ENCODE assay signal across 10 cellular contexts in the genomic region with DNA sequence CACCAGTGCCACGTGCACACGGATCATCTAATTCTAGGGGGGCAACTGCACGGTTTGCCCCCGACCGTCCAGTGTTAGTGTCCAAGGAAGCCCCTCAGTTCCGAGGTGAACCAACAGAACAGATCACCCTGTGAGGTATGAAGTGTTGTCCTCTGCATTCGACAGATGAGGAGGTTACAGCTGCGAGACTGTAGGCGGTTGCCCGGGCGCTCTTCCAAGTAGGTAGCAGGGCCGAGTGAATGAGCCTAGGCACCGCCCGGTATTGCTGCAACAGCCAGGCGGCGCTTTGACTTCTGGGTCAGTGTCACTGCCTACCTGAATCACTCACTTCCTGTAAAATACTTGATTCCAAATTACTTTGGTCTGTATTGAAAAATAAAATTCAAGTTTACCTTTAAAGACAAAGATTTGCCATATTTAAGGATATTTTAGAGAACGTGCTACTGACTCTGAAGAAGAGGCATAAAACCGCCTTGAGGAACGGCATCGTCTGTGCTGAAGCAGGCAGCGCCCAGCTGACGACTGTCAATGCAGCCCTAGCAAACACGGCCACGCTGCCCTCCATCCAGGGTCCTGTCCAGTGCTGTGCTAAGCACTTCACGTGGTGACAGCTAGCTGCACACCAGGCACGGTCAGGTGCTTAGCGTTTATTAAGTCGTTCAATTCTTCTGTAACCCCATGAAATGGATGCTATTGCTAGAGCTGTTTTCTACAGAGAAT. TPM values are rescaled to one million over a fixed set of nuclear protein-coding genes. Genes with fewer than 3 reads are reported as not detected.
A peak's percentile ranks its signal among the peaks of the same experiment; 100 is the strongest.
DNase-seq lines count a peak whose midpoint lies in the region; ATAC-seq, FAIRE-seq and TF ChIP-seq lines count a peak whose summit lies in the region.
"Had no signal": no experiment of that assay in that cellular context is flagged by ENCODE, and none has a peak within 500 bp of the region (broad histone marks: within the 10 kb centered on the region; RNA-seq: fewer than 3 reads in every experiment).

No MANE protein-coding gene starts in this region.

- H3K36me3 ChIP-seq in HCT116 (ENCODE audit: control insufficient read depth in 1 of 2, insufficient read depth in 2 of 2, low read length in 2 of 2) (no peaks in the 10 kb centered on the region), PC-3 (ENCODE audit: low read depth, low read length) (no peaks in the 10 kb centered on the region), bronchial epithelial cell (ENCODE audit: control insufficient read depth, insufficient read depth, low read length) (no peaks in the 10 kb centered on the region), sigmoid colon (no peaks in the 10 kb centered on the region)

- peak; percentile 28 for FAIRE-seq in bronchial epithelial cell (lab: Jason Lieb, UNC)
- FAIRE-seq: GM18507 had no signal

- H3K79me2 ChIP-seq in HCT116 (ENCODE audit: insufficient read depth, low read length) (no peaks in the 10 kb centered on the region), PC-3 (ENCODE audit: low read length) (no peaks in the 10 kb centered on the region)

- BruUV-seq in HCT116 (replicated peaks; lab: Mats Ljungman, UMichigan) (no TSS peak), PC-3 (replicated peaks; lab: Mats Ljungman, UMichigan) (no TSS peak)

- peak overlapping the region; percentile 71 for H2AFZ ChIP-seq in HCT116 (ENCODE audit: low read depth, low read length, poor library complexity, severe bottlenecking)
- no peak overlapping the region for H2AFZ ChIP-seq in PC-3 (ENCODE audit: low read length)

- peak in 2 of 3 experiments; percentile 29 to 43; a peak in 3 of 6 replicates for TF ChIP-seq CTCF in HCT116 (IDR thresholded peaks at IDR 0.05 in 2 of 3, conservative IDR thresholded peaks at IDR 0.05 in 1 of 3; ENCODE audit: borderline replicate concordance in 1 of 3, insufficient read depth in 1 of 3, low read depth in 2 of 3, low read length in 2 of 3)
- TF ChIP-seq CTCF in PC-3 (conservative IDR thresholded peaks at IDR 0.05; ENCODE audit: low read depth, low read length) = no peak; the same call in 1 of the 2 replicates
- TF ChIP-seq CTCF in bronchial epithelial cell (IDR thresholded peaks at IDR 0.05; ENCODE audit: insufficient read depth, low read length, severe bottlenecking) = peak; percentile 37
- no peak for TF ChIP-seq CTCF in sigmoid colon (IDR thresholded peaks at IDR 0.05)

- H3K4me2 ChIP-seq in HCT116 (ENCODE audit: low read length) = peak overlapping the region; percentile 72
- H3K4me2 ChIP-seq in PC-3 (ENCODE audit: low read length) = peak overlapping the region; percentile 36; the same call in 1 of the 2 replicates

- H3K27me3 ChIP-seq in HCT116 (ENCODE audit: insufficient read depth, low read length) (no peaks in the 10 kb centered on the region), PC-3 (ENCODE audit: low read length) (no peaks in the 10 kb centered on the region), bronchial epithelial cell (ENCODE audit: control insufficient read depth, insufficient read depth, low read length) (no peaks in the 10 kb centered on the region), sigmoid colon (no peaks in the 10 kb centered on the region)

- no peak for TF ChIP-seq EP300 in sigmoid colon (IDR thresholded peaks at IDR 0.05)

- intact Hi-C loops in HCT116 (cut with micrococcal nuclease) (loop anchor here (2.0 kb wide), 1 partner anchor 75 kb away; no protein-coding TSS in a partner anchor), PC-3 (cut with micrococcal nuclease) (loop anchor here (5.0 kb wide), 1 partner anchor 71 kb away; no protein-coding TSS in a partner anchor), sigmoid colon (cut with DNase I) (no loop called here)

- TF ChIP-seq RAD21 in HCT116 (IDR thresholded peaks at IDR 0.05; ENCODE audit: low read depth) = no peak

- peak; percentile 53 for DNase-seq in HCT116 (ENCODE audit: low read depth, low spot score)
- DNase-seq in PC-3 = peak; percentile 84
- peak; percentile 76 for DNase-seq in bronchial epithelial cell (ENCODE audit: low read depth)
- DNase-seq in D341Med (ENCODE audit: low spot score) = no peak
- DNase-seq in sigmoid colon = no peak
- no peak for DNase-seq in occipital lobe (lab: John Stamatoyannopoulos, UW)

- 24 to 76% methylated on average over 28 of the region's 28 CpGs for WGBS in sigmoid colon, 2 donors

- ATAC-seq in HCT116 = peak; percentile 97
- ATAC-seq in PC-3 = peak; percentile 91
- ATAC-seq in GM18517 (IDR thresholded peaks at IDR 0.05; ENCODE audit: unreplicated experiment) = no peak

- H3K27ac ChIP-seq in HCT116 (ENCODE audit: low read depth, low read length) (peak overlapping the region; percentile 5; the same call in 1 of the 2 replicates), PC-3 (ENCODE audit: low read length) (no peak overlapping the region), skin epidermis (peak overlapping the region in 11 of 21 experiments; percentile 10 to 78 (median 55)), sigmoid colon (no peak overlapping the region)

- H3K9me3 ChIP-seq in HCT116 (ENCODE audit: control insufficient read depth in 1 of 2, insufficient read depth in 1 of 2, low read depth in 1 of 2, low read length in 2 of 2) = no peaks in the 10 kb centered on the region
- no peaks in the 10 kb centered on the region for H3K9me3 ChIP-seq in PC-3 (ENCODE audit: low read length)
- H3K9me3 ChIP-seq in sigmoid colon = no peaks in the 10 kb centered on the region

- POLR2A ChIA-PET in HCT116 (lab: Charles Lee) = no interaction called here
- POLR2A ChIA-PET in PC-3 (lab: Charles Lee; ENCODE audit: unreplicated experiment) = no interaction called here

- H3K9me2 ChIP-seq in HCT116 (ENCODE audit: insufficient read depth) (no peaks in the 10 kb centered on the region), PC-3 (replicated peaks; ENCODE audit: low read length) (no peaks in the 10 kb centered on the region)

- no peaks in the 10 kb centered on the region for H4K20me1 ChIP-seq in HCT116 (ENCODE audit: insufficient read depth)
- H4K20me1 ChIP-seq in PC-3 (ENCODE audit: low read length) = no peaks in the 10 kb centered on the region

- TF ChIP-seq POLR2A in HCT116 (IDR thresholded peaks at IDR 0.05; ENCODE audit: borderline replicate concordance, extremely low read depth, insufficient read depth, insufficient read length) (no peak), sigmoid colon (IDR thresholded peaks at IDR 0.05) (no peak)

- no peaks in the 10 kb centered on the region for H3F3A ChIP-seq in PC-3 (ENCODE audit: low read length, unreplicated experiment)

- RAD21 ChIA-PET in HCT116 (lab: Charles Lee; ENCODE audit: low non-redundant PET in 1 of 2, low total read pairs in 2 of 2, uncharacterized antibody in 2 of 2, unreplicated experiment in 2 of 2) = no interaction called here

- H3K4me3 ChIP-seq in HCT116 (replicated peaks in 1 of 2; ENCODE audit: low read depth in 1 of 2, low read length in 2 of 2) (peak overlapping the region; percentile 4 to 47), PC-3 (ENCODE audit: low read length) (no peak overlapping the region), bronchial epithelial cell (ENCODE audit: low read depth, low read length) (no peak overlapping the region), skin epidermis (no peak overlapping the region), sigmoid colon (no peak overlapping the region)

- peaks cover 10 to 21% of the 10 kb centered on the region in 2 experiments for H3K4me1 ChIP-seq in HCT116 (ENCODE audit: control insufficient read depth in 1 of 2, insufficient read depth in 2 of 2, low read length in 2 of 2)
- H3K4me1 ChIP-seq in PC-3 (ENCODE audit: insufficient read depth, low read length) = peaks cover 15% of the 10 kb centered on the region
- no peaks in the 10 kb centered on the region for H3K4me1 ChIP-seq in sigmoid colon

- CTCF ChIA-PET in HCT116 (lab: Charles Lee) (interaction anchor here (1.0 kb wide), 1 partner anchor 11 kb away, joined by 3 read pairs; no protein-coding TSS in a partner anchor), PC-3 (lab: Charles Lee) (no interaction called here)

- peak overlapping the region; percentile 16 for H3K9ac ChIP-seq in HCT116 (ENCODE audit: low read length)
- H3K9ac ChIP-seq in PC-3 (ENCODE audit: low read length) = no peak overlapping the region

TF ChIP-seq in HCT116, 20 proteins besides CTCF, POLR2A, EP300 and RAD21:
- TF ChIP-seq SP1 (IDR thresholded peaks at IDR 0.05; ENCODE audit: low read depth) (no peak), ATF3 (IDR thresholded peaks at IDR 0.05) (no peak), POLR2AphosphoS5 (IDR thresholded peaks at IDR 0.05; ENCODE audit: low read depth, low read length) (peak; percentile 65), TCF7L2 (IDR thresholded peaks at IDR 0.05; ENCODE audit: borderline replicate concordance, extremely low read depth, insufficient read depth, insufficient read length) (peak; percentile 80), FOSL1 (IDR thresholded peaks at IDR 0.05; ENCODE audit: low read depth) (no peak)
- TF ChIP-seq, protein P1, sequence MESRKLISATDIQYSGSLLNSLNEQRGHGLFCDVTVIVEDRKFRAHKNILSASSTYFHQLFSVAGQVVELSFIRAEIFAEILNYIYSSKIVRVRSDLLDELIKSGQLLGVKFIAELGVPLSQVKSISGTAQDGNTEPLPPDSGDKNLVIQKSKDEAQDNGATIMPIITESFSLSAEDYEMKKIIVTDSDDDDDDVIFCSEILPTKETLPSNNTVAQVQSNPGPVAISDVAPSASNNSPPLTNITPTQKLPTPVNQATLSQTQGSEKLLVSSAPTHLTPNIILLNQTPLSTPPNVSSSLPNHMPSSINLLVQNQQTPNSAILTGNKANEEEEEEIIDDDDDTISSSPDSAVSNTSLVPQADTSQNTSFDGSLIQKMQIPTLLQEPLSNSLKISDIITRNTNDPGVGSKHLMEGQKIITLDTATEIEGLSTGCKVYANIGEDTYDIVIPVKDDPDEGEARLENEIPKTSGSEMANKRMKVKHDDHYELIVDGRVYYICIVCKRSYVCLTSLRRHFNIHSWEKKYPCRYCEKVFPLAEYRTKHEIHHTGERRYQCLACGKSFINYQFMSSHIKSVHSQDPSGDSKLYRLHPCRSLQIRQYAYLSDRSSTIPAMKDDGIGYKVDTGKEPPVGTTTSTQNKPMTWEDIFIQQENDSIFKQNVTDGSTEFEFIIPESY (IDR thresholded peaks at IDR 0.05; ENCODE audit: extremely low read depth, insufficient replicate concordance, low read length) = no peak

RNA-seq across cellular contexts. Expression of gene RASA3, which starts 19.3 kb away (rescaled TPM):
- total RNA-seq in HCT116 (2021; ENCODE audit: unreplicated experiment) (18.6 TPM), PC-3 (2014; rRNA removed) (9.1 and 9.4 TPM in 2 replicates), bronchial epithelial cell (1.2 and 2.6 TPM in 2 replicates), sigmoid colon (10 to 100 TPM; 15.0 to 22.4 (median 17.8) TPM), occipital lobe (14.2 TPM)
- polyA plus RNA-seq in HCT116 (2012) = 14.8 and 15.2 TPM in 2 replicates
- polyA plus RNA-seq in sigmoid colon = 10 to 100 TPM in 1 of 3 donors, 1 to 10 TPM in 2; 4.2 to 16.9 (median 5.4) TPM

RNA-seq across cellular contexts. Expression of gene CFAP97D2, which starts 27.3 kb away (rescaled TPM):
- total RNA-seq in HCT116 (2021; ENCODE audit: unreplicated experiment) (not detected), PC-3 (2014; rRNA removed) (not detected in 2 replicates), bronchial epithelial cell (not detected in 2 replicates), sigmoid colon (not detected), occipital lobe (not detected)
- not detected in 2 replicates for polyA plus RNA-seq in HCT116 (2012)
- polyA plus RNA-seq in sigmoid colon = under 1 TPM in 1 of 3 donors, not detected in 2; 0.04 TPM
- total RNA-seq: dermis microvascular lymphatic vessel endothelial cell had no signal

Comparison
In these comparisons a context has a peak if more than half of its experiments do, and no peak if none do; other contexts are left out.
1. DNase-seq: peak in HCT116 (single experiment), PC-3 (single experiment) and bronchial epithelial cell (single experiment); none in D341Med (single experiment), sigmoid colon (single experiment) and occipital lobe (single experiment).
2. H3K27ac ChIP-seq: peak in HCT116 (single experiment) and skin epidermis (11 of 21); none in PC-3 (single experiment) and sigmoid colon (0 of 4).
3. H3K4me3 ChIP-seq: peak in HCT116 (2 of 2); none in PC-3 (single experiment), bronchial epithelial cell (single experiment), skin epidermis (0 of 7) and sigmoid colon (0 of 4).
4. CTCF ChIP-seq: peak in HCT116 (2 of 3) and bronchial epithelial cell (single experiment); none in PC-3 (single experiment) and sigmoid colon (0 of 4).